ENCODE assay signal across 11 cellular contexts in genomic region chr1:156359973-156360372, GRCh38. TPM values are rescaled to one million over a fixed set of nuclear protein-coding genes. Genes with fewer than 3 reads are reported as not detected.
DNase-seq lines count a peak whose midpoint lies in the region; ATAC-seq, FAIRE-seq and TF ChIP-seq lines count a peak whose summit lies in the region.
"Had no signal": no experiment of that assay in that cellular context is flagged by ENCODE, and none has a peak within 500 bp of the region (broad histone marks: within the 10 kb centered on the region; RNA-seq: fewer than 3 reads in every experiment).

No MANE protein-coding gene starts in this region.

- WGBS in IMR-90 (ENCODE audit: extremely low coverage in 2 of 2, insufficient read length in 1 of 2), 2 experiments = 20% methylated on average over 6 of the region's 6 CpGs; no CpG with 5 or more reads in 1 of the 2 experiments
- 30% methylated on average over 6 of the region's 6 CpGs for WGBS in mesenchymal stem cell

- no peak overlapping the region for H2BK5ac ChIP-seq in IMR-90 (ENCODE audit: low read depth, low read length, poor library complexity, severe bottlenecking)
- no peak overlapping the region for H2BK5ac ChIP-seq in mesenchymal stem cell (ENCODE audit: low read depth, low read length, poor library complexity, severe bottlenecking)

- in situ Hi-C loops in IMR-90 (cut with MboI; ENCODE audit: low sequenced_read_pairs) = no loop called here
- in situ Hi-C loops in astrocyte of the cerebellum (cut with HindIII; ENCODE audit: low sequenced_read_pairs) = no loop called here

- H2AFZ ChIP-seq in DND-41 (ENCODE audit: low read depth, low read length) (no peak overlapping the region), IMR-90 (replicated peaks; ENCODE audit: low read length, poor library complexity) (no peak overlapping the region), mesenchymal stem cell (ENCODE audit: low read depth, low read length) (no peak overlapping the region)

- intact Hi-C loops in IMR-90 (cut with micrococcal nuclease) = no loop called here
- intact Hi-C loops in posterior vena cava (cut with DNase I) = no loop called here

- H3K18ac ChIP-seq in IMR-90 (ENCODE audit: low read depth, low read length) (no peak overlapping the region), mesenchymal stem cell (ENCODE audit: low read depth in 1 of 2, low read length in 2 of 2) (no peak overlapping the region)

- POLR2A ChIA-PET in IMR-90 (lab: Charles Lee; ENCODE audit: unreplicated experiment) = no interaction called here

- no peaks in the 10 kb centered on the region for H3K79me2 ChIP-seq in DND-41 (ENCODE audit: insufficient read depth, low read length)

- H3K14ac ChIP-seq in IMR-90 (replicated peaks; ENCODE audit: low read depth, low read length) (no peak overlapping the region), mesenchymal stem cell (ENCODE audit: low read length in 2 of 2) (no peak overlapping the region)

- no peak overlapping the region for H2BK15ac ChIP-seq in IMR-90 (ENCODE audit: low read depth, low read length)
- no peak overlapping the region for H2BK15ac ChIP-seq in mesenchymal stem cell (ENCODE audit: low read depth, poor library complexity, severe bottlenecking)

- H4K5ac ChIP-seq in IMR-90 (ENCODE audit: low read depth, low read length) = no peak overlapping the region

- no TSS peak for BruUV-seq in IMR-90 (replicated peaks; lab: Mats Ljungman, UMichigan)

- dilution Hi-C loops in IMR-90 (cut with HindIII; ENCODE audit: low sequenced_read_pairs, unreplicated experiment) = no loop called here

- H4K8ac ChIP-seq in IMR-90 (ENCODE audit: low read depth in 2 of 2, low read length in 2 of 2) = no peak overlapping the region
- no peak overlapping the region for H4K8ac ChIP-seq in mesenchymal stem cell (ENCODE audit: low read length)

- no peak for FAIRE-seq in GM12892 (lab: Jason Lieb, UNC)
- FAIRE-seq: H54, pancreas had no signal

- H4K20me1 ChIP-seq in DND-41 (ENCODE audit: insufficient read depth, low read length) (no peaks in the 10 kb centered on the region), IMR-90 (ENCODE audit: insufficient read depth, low read length) (no peaks in the 10 kb centered on the region; the same call in 1 of the 2 replicates)

- peaks cover 7% of the 10 kb centered on the region; the same call in 1 of the 2 replicates for H3K4me1 ChIP-seq in DND-41 (ENCODE audit: insufficient read depth, low read length)
- no peaks in the 10 kb centered on the region for H3K4me1 ChIP-seq in IMR-90 (ENCODE audit: control insufficient read depth, insufficient read depth, low read length)
- peaks cover 5% of the 10 kb centered on the region for H3K4me1 ChIP-seq in mesenchymal stem cell (ENCODE audit: control insufficient read depth, insufficient read depth, low read depth, low read length)
- H3K4me1 ChIP-seq: pancreas had no signal

- H3K4ac ChIP-seq in IMR-90 (ENCODE audit: low read depth, low read length) (no peak overlapping the region), mesenchymal stem cell (ENCODE audit: low read depth in 1 of 2, low read length in 2 of 2) (no peak overlapping the region)

- ATAC-seq in DND-41 (ENCODE audit: insufficient read depth, low read depth) (no peak), IMR-90 (ENCODE audit: low read depth) (peak; percentile 81)
- ATAC-seq in activated T-cell treated with anti-CD3 and anti-CD28 coated beads, Interleukin-2, amount 50 U/mL, for 4 hours = no peak
- ATAC-seq: pancreas had no signal

- H2BK12ac ChIP-seq in mesenchymal stem cell (ENCODE audit: low read length in 2 of 2) = no peak overlapping the region

- H2AK5ac ChIP-seq in IMR-90 (ENCODE audit: low read depth, low read length) (no peak overlapping the region), mesenchymal stem cell (ENCODE audit: low read length, severe bottlenecking) (no peak overlapping the region)

- H3K9me3 ChIP-seq in DND-41 (ENCODE audit: insufficient read depth, low read length, severe bottlenecking) (no peaks in the 10 kb centered on the region), IMR-90 (ENCODE audit: control insufficient read depth, insufficient read depth, low read length) (no peaks in the 10 kb centered on the region; the same call in 1 of the 2 replicates), mesenchymal stem cell (ENCODE audit: control insufficient read depth, low read length) (no peaks in the 10 kb centered on the region)
- H3K9me3 ChIP-seq: pancreas had no signal

- no peak overlapping the region for H2BK120ac ChIP-seq in IMR-90 (ENCODE audit: low read depth, low read length)
- no peak overlapping the region for H2BK120ac ChIP-seq in mesenchymal stem cell (ENCODE audit: low read depth, low read length)

- H3K4me3 Mint-ChIP-seq in activated T-cell treated with anti-CD3 and anti-CD28 coated beads, Interleukin-2, amount 50 U/mL, for 4 hours = no peak overlapping the region

- TF ChIP-seq RAD21 in IMR-90 (IDR thresholded peaks at IDR 0.05; ENCODE audit: low read length) = peak; percentile 49

- H2AK9ac ChIP-seq in IMR-90 (replicated peaks; ENCODE audit: low read depth, low read length, poor library complexity) = no peak overlapping the region

- peaks cover 28% of the 10 kb centered on the region for H3K27me3 ChIP-seq in DND-41 (ENCODE audit: insufficient read depth, low read length, poor library complexity)
- peaks cover 51% of the 10 kb centered on the region for H3K27me3 ChIP-seq in IMR-90 (ENCODE audit: control insufficient read depth, insufficient read depth, low read length)
- H3K27me3 ChIP-seq in mesenchymal stem cell (ENCODE audit: control insufficient read depth in 1 of 2, insufficient read depth in 1 of 2, low read length in 2 of 2) = peaks cover 44 to 51% of the 10 kb centered on the region in 2 experiments
- H3K27me3 ChIP-seq: pancreas had no signal

- H4K91ac ChIP-seq in IMR-90 (ENCODE audit: insufficient read depth, low read depth, low read length) = no peak overlapping the region
- H4K91ac ChIP-seq in mesenchymal stem cell (ENCODE audit: low read length) = no peak overlapping the region

- H3K36me3 Mint-ChIP-seq in activated T-cell treated with anti-CD3 and anti-CD28 coated beads, Interleukin-2, amount 50 U/mL, for 4 hours (ENCODE audit: insufficient read depth) = no peaks in the 10 kb centered on the region

- peaks cover 7% of the 10 kb centered on the region for H3K4me1 Mint-ChIP-seq in activated T-cell treated with anti-CD3 and anti-CD28 coated beads, Interleukin-2, amount 50 U/mL, for 4 hours (ENCODE audit: low read depth)

- H3K27ac ChIP-seq in DND-41 (ENCODE audit: low read length) (no peak overlapping the region), IMR-90 (ENCODE audit: insufficient read depth, low read length) (no peak overlapping the region), mesenchymal stem cell (ENCODE audit: low read length, poor library complexity, severe bottlenecking) (no peak overlapping the region)
- H3K27ac ChIP-seq: pancreas had no signal

- no peaks in the 10 kb centered on the region for H3K79me1 ChIP-seq in IMR-90 (ENCODE audit: low read depth in 1 of 2, low read length in 2 of 2)
- no peaks in the 10 kb centered on the region for H3K79me1 ChIP-seq in mesenchymal stem cell (replicated peaks; ENCODE audit: low read length, poor library complexity, severe bottlenecking)

- H3K4me3 ChIP-seq in DND-41 (ENCODE audit: low read depth in 1 of 2, low read length in 2 of 2) (no peak overlapping the region), IMR-90 (ENCODE audit: insufficient read depth, low read depth, low read length) (no peak overlapping the region), astrocyte of the cerebellum (ENCODE audit: low read depth, low read length) (no peak overlapping the region), mesenchymal stem cell (ENCODE audit: insufficient read depth in 1 of 2, low read depth in 1 of 2, low read length in 2 of 2) (no peak overlapping the region)
- H3K4me3 ChIP-seq: pancreas had no signal

- H3K9ac ChIP-seq in DND-41 (ENCODE audit: low read depth, low read length) = no peak overlapping the region
- no peak overlapping the region for H3K9ac ChIP-seq in IMR-90 (ENCODE audit: low read depth, low read length)
- H3K9ac ChIP-seq in mesenchymal stem cell (ENCODE audit: low read length) = no peak overlapping the region

- peak; percentile 28 for TF ChIP-seq CTCF in DND-41 (IDR thresholded peaks at IDR 0.05; ENCODE audit: borderline replicate concordance, extremely low read depth, low read length, poor library complexity, severe bottlenecking)
- peak; percentile 52 for TF ChIP-seq CTCF in IMR-90 (conservative IDR thresholded peaks at IDR 0.05; ENCODE audit: low read depth, low read length)
- peak; percentile 16 for TF ChIP-seq CTCF in astrocyte of the cerebellum (IDR thresholded peaks at IDR 0.05; ENCODE audit: low read depth, low read length, missing control alignments)

- no peaks in the 10 kb centered on the region for H3K9me1 ChIP-seq in IMR-90 (ENCODE audit: insufficient read depth, low read length)

- H3K4me2 ChIP-seq in DND-41 (ENCODE audit: insufficient read depth, low read length) = no peak overlapping the region
- H3K4me2 ChIP-seq in IMR-90 (ENCODE audit: low read depth, low read length) = no peak overlapping the region
- H3K4me2 ChIP-seq in mesenchymal stem cell (ENCODE audit: low read length, poor library complexity, severe bottlenecking) = no peak overlapping the region

- TF ChIP-seq POLR2A in IMR-90 (IDR thresholded peaks at IDR 0.05; ENCODE audit: low read depth, low read length) = no peak
- no peak for TF ChIP-seq POLR2A in GM12892 (IDR thresholded peaks at IDR 0.05; ENCODE audit: low read depth, low read length)

- no peaks in the 10 kb centered on the region for H3K9me3 Mint-ChIP-seq in activated T-cell treated with anti-CD3 and anti-CD28 coated beads, Interleukin-2, amount 50 U/mL, for 4 hours

- CTCF ChIA-PET in IMR-90 (lab: Yijun Ruan, JAX) = interaction anchor here (0.6 kb wide), 1 partner anchor 191 kb away, joined by 5 read pairs; no protein-coding TSS in a partner anchor

- no peaks in the 10 kb centered on the region for H3K36me3 ChIP-seq in DND-41 (ENCODE audit: insufficient read depth, low read length)
- no peaks in the 10 kb centered on the region for H3K36me3 ChIP-seq in IMR-90 (ENCODE audit: control insufficient read depth, insufficient read depth, low read length)
- no peaks in the 10 kb centered on the region for H3K36me3 ChIP-seq in mesenchymal stem cell (ENCODE audit: control insufficient read depth in 1 of 2, insufficient read depth in 2 of 2, low read depth in 1 of 2, low read length in 2 of 2)
- H3K36me3 ChIP-seq: pancreas had no signal

- H3K23ac ChIP-seq in IMR-90 (ENCODE audit: low read depth, low read length) (no peak overlapping the region), mesenchymal stem cell (ENCODE audit: low read length in 2 of 2) (no peak overlapping the region)

- H3K27me3 Mint-ChIP-seq in activated T-cell treated with anti-CD3 and anti-CD28 coated beads, Interleukin-2, amount 50 U/mL, for 4 hours (ENCODE audit: low read depth) = peaks cover 38% of the 10 kb centered on the region

- no peak overlapping the region for H3K56ac ChIP-seq in IMR-90 (ENCODE audit: extremely low read depth, insufficient read depth, low read length)

- H2BK20ac ChIP-seq in IMR-90 (ENCODE audit: low read depth, low read length) = no peak overlapping the region

- DNase-seq in DND-41 (no peak), IMR-90 (peak; percentile 43), astrocyte of the cerebellum (ENCODE audit: low read depth) (no peak), mesenchymal stem cell (peak; percentile 30), posterior vena cava (ENCODE audit: low spot score) (no peak), GM12892 (ENCODE audit: insufficient read length) (no peak)
- DNase-seq in activated T-cell treated with anti-CD3 and anti-CD28 coated beads, Interleukin-2, amount 50 U/mL, for 4 hours = no peak
- no peak for DNase-seq in stimulated activated CD4-positive, alpha-beta T cell treated with anti-CD3 and anti-CD28 coated beads, Interleukin-15, amount 100 ng/mL, for 24 hours
- DNase-seq: NCI-H226, pancreas had no signal

RNA-seq across cellular contexts. Expression of gene RHBG, which starts 9.0 kb away (rescaled TPM):
- total RNA-seq in IMR-90 (2012; rRNA removed) (not detected in 2 replicates), posterior vena cava (not detected)
- polyA plus RNA-seq in IMR-90 (2012; rRNA removed) = not detected in 2 replicates
- not detected in 2 replicates for polyA plus RNA-seq in IMR-90 (2012; cell fraction: cytosol; rRNA removed)
- polyA plus RNA-seq in IMR-90 (2012; cell fraction: nucleus; rRNA removed; ENCODE audit: low replicate concordance) = not detected in 2 replicates
- 0.06 TPM for polyA plus RNA-seq in mesenchymal stem cell (2013, experiment 1 of 2)
- 0.10 TPM for polyA plus RNA-seq in mesenchymal stem cell (2013, experiment 2 of 2)
- not detected for total RNA-seq in activated T-cell treated with anti-CD3 and anti-CD28 coated beads, Interleukin-2, amount 50 U/mL, for 4 hours
- 0.85 TPM for polyA plus RNA-seq in GM12892 (2012; ENCODE audit: missing spikeins)

RNA-seq across cellular contexts. Expression of gene TSACC, which starts 21.6 kb away (rescaled TPM):
- total RNA-seq in IMR-90 (2012; rRNA removed) (not detected in 2 replicates), posterior vena cava (not detected)
- 0.75 and 0.79 TPM in 2 replicates for polyA plus RNA-seq in IMR-90 (2012; rRNA removed)
- 1.5 TPM in 1 of 2 replicates, not detected in the other for polyA plus RNA-seq in IMR-90 (2012; cell fraction: cytosol; rRNA removed)
- not detected in 2 replicates for polyA plus RNA-seq in IMR-90 (2012; cell fraction: nucleus; rRNA removed; ENCODE audit: low replicate concordance)
- polyA plus RNA-seq in mesenchymal stem cell (2013, experiment 1 of 2) = 0.51 TPM
- polyA plus RNA-seq in mesenchymal stem cell (2013, experiment 2 of 2) = 0.38 TPM
- under 1 TPM in 2 of 3 donors, not detected in 1; 0.37 to 0.43 TPM for total RNA-seq in activated T-cell treated with anti-CD3 and anti-CD28 coated beads, Interleukin-2, amount 50 U/mL, for 4 hours
- 0.74 TPM for polyA plus RNA-seq in GM12892 (2012; ENCODE audit: missing spikeins)
- total RNA-seq: pancreas had no signal

RNA-seq across cellular contexts. Expression of gene CCT3, which starts 21.9 kb away (rescaled TPM):
- total RNA-seq in IMR-90 (2012; rRNA removed) (595 and 637 TPM in 2 replicates), posterior vena cava (100 to 1,000 TPM; 124 to 133 TPM)
- 293 and 313 TPM in 2 replicates for polyA plus RNA-seq in IMR-90 (2012; rRNA removed)
- 159 and 216 TPM in 2 replicates for polyA plus RNA-seq in IMR-90 (2012; cell fraction: cytosol; rRNA removed)
- polyA plus RNA-seq in IMR-90 (2012; cell fraction: nucleus; rRNA removed; ENCODE audit: low replicate concordance) = 89.8 and 167 TPM in 2 replicates
- 157 TPM for polyA plus RNA-seq in mesenchymal stem cell (2013, experiment 1 of 2)
- polyA plus RNA-seq in mesenchymal stem cell (2013, experiment 2 of 2) = 151 TPM
- total RNA-seq in activated T-cell treated with anti-CD3 and anti-CD28 coated beads, Interleukin-2, amount 50 U/mL, for 4 hours = 100 to 1,000 TPM; 694 to 815 (median 725) TPM
- polyA plus RNA-seq in GM12892 (2012; ENCODE audit: missing spikeins) = 252 TPM

Comparison
In these comparisons a context has a peak if more than half of its experiments do, and no peak if none do; other contexts are left out.
1. DNase-seq: peak in IMR-90 (single experiment) and mesenchymal stem cell (single experiment); none in DND-41 (single experiment), astrocyte of the cerebellum (single experiment), posterior vena cava (single experiment), activated T-cell treated with anti-CD3 and anti-CD28 coated beads, Interleukin-2, amount 50 U/mL, for 4 hours (single experiment), GM12892 (single experiment) and stimulated activated CD4-positive, alpha-beta T cell treated with anti-CD3 and anti-CD28 coated beads, Interleukin-15, amount 100 ng/mL, for 24 hours (single experiment).
2. Peak in every context shown above with its lines, with median percentiles within 50 percentile points of each other: CTCF ChIP-seq.